1 cellular context compared by ENCODE assay signal in genomic region chr12:30594509-30594908, GRCh38.
TF ChIP-seq lines count a peak whose summit lies in the region.

No MANE protein-coding gene starts in this region.

TF ChIP-seq in HepG2, 621 proteins besides CTCF, POLR2A, EP300 and RAD21 (continued from another document):
- TF ChIP-seq, protein P1, sequence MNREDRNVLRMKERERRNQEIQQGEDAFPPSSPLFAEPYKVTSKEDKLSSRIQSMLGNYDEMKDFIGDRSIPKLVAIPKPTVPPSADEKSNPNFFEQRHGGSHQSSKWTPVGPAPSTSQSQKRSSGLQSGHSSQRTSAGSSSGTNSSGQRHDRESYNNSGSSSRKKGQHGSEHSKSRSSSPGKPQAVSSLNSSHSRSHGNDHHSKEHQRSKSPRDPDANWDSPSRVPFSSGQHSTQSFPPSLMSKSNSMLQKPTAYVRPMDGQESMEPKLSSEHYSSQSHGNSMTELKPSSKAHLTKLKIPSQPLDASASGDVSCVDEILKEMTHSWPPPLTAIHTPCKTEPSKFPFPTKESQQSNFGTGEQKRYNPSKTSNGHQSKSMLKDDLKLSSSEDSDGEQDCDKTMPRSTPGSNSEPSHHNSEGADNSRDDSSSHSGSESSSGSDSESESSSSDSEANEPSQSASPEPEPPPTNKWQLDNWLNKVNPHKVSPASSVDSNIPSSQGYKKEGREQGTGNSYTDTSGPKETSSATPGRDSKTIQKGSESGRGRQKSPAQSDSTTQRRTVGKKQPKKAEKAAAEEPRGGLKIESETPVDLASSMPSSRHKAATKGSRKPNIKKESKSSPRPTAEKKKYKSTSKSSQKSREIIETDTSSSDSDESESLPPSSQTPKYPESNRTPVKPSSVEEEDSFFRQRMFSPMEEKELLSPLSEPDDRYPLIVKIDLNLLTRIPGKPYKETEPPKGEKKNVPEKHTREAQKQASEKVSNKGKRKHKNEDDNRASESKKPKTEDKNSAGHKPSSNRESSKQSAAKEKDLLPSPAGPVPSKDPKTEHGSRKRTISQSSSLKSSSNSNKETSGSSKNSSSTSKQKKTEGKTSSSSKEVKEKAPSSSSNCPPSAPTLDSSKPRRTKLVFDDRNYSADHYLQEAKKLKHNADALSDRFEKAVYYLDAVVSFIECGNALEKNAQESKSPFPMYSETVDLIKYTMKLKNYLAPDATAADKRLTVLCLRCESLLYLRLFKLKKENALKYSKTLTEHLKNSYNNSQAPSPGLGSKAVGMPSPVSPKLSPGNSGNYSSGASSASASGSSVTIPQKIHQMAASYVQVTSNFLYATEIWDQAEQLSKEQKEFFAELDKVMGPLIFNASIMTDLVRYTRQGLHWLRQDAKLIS (CRISPR knock-in tag; IDR thresholded peaks at IDR 0.05), result no peak
- no peak for TF ChIP-seq DR1 (CRISPR knock-in tag; IDR thresholded peaks at IDR 0.05)
- TF ChIP-seq, protein P2, sequence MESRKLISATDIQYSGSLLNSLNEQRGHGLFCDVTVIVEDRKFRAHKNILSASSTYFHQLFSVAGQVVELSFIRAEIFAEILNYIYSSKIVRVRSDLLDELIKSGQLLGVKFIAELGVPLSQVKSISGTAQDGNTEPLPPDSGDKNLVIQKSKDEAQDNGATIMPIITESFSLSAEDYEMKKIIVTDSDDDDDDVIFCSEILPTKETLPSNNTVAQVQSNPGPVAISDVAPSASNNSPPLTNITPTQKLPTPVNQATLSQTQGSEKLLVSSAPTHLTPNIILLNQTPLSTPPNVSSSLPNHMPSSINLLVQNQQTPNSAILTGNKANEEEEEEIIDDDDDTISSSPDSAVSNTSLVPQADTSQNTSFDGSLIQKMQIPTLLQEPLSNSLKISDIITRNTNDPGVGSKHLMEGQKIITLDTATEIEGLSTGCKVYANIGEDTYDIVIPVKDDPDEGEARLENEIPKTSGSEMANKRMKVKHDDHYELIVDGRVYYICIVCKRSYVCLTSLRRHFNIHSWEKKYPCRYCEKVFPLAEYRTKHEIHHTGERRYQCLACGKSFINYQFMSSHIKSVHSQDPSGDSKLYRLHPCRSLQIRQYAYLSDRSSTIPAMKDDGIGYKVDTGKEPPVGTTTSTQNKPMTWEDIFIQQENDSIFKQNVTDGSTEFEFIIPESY (CRISPR knock-in tag; IDR thresholded peaks at IDR 0.05), result peak; percentile 55; the same call in 1 of the 2 replicates
- no peak for TF ChIP-seq ZBED4 (CRISPR knock-in tag; IDR thresholded peaks at IDR 0.05; ENCODE audit: borderline replicate concordance)
- TF ChIP-seq HNF4A (CRISPR knock-in tag; IDR thresholded peaks at IDR 0.05), result 0 out of 2 replicates have a peak, but pooled peaks have one; percentile 29
- TF ChIP-seq SRSF9 (IDR thresholded peaks at IDR 0.05; ENCODE audit: borderline replicate concordance, insufficient read depth, low read depth, low read length, poor library complexity, severe bottlenecking), result no peak
- TF ChIP-seq, protein P3, sequence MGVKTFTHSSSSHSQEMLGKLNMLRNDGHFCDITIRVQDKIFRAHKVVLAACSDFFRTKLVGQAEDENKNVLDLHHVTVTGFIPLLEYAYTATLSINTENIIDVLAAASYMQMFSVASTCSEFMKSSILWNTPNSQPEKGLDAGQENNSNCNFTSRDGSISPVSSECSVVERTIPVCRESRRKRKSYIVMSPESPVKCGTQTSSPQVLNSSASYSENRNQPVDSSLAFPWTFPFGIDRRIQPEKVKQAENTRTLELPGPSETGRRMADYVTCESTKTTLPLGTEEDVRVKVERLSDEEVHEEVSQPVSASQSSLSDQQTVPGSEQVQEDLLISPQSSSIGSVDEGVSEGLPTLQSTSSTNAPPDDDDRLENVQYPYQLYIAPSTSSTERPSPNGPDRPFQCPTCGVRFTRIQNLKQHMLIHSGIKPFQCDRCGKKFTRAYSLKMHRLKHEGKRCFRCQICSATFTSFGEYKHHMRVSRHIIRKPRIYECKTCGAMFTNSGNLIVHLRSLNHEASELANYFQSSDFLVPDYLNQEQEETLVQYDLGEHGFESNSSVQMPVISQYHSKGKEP (CRISPR knock-in tag; IDR thresholded peaks at IDR 0.05), result no peak
- TF ChIP-seq, protein P4, sequence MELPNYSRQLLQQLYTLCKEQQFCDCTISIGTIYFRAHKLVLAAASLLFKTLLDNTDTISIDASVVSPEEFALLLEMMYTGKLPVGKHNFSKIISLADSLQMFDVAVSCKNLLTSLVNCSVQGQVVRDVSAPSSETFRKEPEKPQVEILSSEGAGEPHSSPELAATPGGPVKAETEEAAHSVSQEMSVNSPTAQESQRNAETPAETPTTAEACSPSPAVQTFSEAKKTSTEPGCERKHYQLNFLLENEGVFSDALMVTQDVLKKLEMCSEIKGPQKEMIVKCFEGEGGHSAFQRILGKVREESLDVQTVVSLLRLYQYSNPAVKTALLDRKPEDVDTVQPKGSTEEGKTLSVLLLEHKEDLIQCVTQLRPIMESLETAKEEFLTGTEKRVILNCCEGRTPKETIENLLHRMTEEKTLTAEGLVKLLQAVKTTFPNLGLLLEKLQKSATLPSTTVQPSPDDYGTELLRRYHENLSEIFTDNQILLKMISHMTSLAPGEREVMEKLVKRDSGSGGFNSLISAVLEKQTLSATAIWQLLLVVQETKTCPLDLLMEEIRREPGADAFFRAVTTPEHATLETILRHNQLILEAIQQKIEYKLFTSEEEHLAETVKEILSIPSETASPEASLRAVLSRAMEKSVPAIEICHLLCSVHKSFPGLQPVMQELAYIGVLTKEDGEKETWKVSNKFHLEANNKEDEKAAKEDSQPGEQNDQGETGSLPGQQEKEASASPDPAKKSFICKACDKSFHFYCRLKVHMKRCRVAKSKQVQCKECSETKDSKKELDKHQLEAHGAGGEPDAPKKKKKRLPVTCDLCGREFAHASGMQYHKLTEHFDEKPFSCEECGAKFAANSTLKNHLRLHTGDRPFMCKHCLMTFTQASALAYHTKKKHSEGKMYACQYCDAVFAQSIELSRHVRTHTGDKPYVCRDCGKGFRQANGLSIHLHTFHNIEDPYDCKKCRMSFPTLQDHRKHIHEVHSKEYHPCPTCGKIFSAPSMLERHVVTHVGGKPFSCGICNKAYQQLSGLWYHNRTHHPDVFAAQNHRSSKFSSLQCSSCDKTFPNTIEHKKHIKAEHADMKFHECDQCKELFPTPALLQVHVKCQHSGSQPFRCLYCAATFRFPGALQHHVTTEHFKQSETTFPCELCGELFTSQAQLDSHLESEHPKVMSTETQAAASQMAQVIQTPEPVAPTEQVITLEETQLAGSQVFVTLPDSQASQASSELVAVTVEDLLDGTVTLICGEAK (IDR thresholded peaks at IDR 0.05), result no peak
- TF ChIP-seq, protein P4 (CRISPR knock-in tag; IDR thresholded peaks at IDR 0.05), result no peak
- no peak for TF ChIP-seq KLF15 (CRISPR knock-in tag; IDR thresholded peaks at IDR 0.05; ENCODE audit: borderline replicate concordance)
- TF ChIP-seq SCMH1 (CRISPR knock-in tag; IDR thresholded peaks at IDR 0.05; ENCODE audit: borderline replicate concordance), result no peak
